Comparison of ENCODE assay signal across 32 cellular contexts in the genomic region with DNA sequence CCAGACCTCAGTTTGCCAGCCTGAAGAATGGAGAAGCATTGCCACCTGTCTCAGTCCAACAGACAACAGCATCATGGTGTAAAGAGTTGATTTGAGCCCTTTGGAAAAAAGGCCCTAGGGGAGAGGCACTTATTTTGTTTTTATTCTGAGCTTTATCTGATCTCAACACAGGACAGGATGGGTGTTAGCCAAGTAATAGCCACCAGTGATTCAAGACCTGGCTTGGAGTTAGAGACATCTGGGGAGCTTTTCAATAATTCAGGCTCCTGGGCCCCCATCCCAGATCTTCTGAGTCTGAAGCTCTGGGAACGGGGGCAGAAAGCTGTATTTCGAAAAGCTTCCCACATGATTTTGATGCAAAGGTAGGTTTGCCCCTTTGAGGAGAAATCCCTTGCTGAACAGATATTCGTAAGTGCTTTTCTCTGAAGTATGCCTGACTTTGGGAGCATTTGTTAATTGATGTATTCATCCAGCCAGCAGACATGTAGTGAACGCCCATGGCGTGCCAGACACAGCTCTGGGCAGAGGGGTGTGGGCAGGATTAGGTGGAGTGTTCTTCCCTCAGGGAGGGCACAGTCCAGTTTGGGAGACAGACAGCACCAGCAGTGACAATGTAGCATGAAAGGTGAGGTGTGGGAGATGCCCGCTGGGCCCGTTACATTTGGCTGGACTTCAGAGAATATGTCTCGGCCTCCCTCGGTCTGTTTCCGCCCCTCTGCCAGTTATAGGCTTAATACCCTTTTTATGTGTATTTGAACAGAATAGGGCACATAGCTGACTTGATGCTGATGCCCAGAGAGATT.
DNase-seq lines count a peak whose midpoint lies in the region; ATAC-seq, FAIRE-seq and TF ChIP-seq lines count a peak whose summit lies in the region.
"Had no signal": no experiment of that assay in that cellular context is flagged by ENCODE, and none has a peak within 500 bp of the region (broad histone marks: within the 10 kb centered on the region; RNA-seq: fewer than 3 reads in every experiment).

No MANE protein-coding gene starts in this region.

- H3K9me3 Mint-ChIP-seq in endothelial cell (ENCODE audit: unreplicated experiment), result no peaks in the 10 kb centered on the region
- H3K9me3 Mint-ChIP-seq in neural progenitor cell, result no peaks in the 10 kb centered on the region
- no peaks in the 10 kb centered on the region for H3K9me3 Mint-ChIP-seq in activated CD4-positive, alpha-beta memory T cell treated with anti-CD3 and anti-CD28 coated beads for 36 hours
- H3K9me3 Mint-ChIP-seq: activated naive CD8-positive, alpha-beta T cell treated with anti-CD3 and anti-CD28 coated beads for 36 hours; CD8-positive, alpha-beta memory T cell; central memory CD8-positive, alpha-beta T cell; dendritic cell treated with granulocyte-macrophage colony-stimulating factor and Interleukin-4, amounts not matched to agents 40 ng/mL and 50 ng/mL, for 4 days; stimulated activated naive CD8-positive, alpha-beta T cell treated with anti-CD3 and anti-CD28 coated beads, Interleukin-15, amount 100 ng/mL, for 72 hours had no signal

- ATAC-seq in GM18505 (IDR thresholded peaks at IDR 0.05; ENCODE audit: unreplicated experiment), result no peak
- ATAC-seq: activated CD4-positive, alpha-beta T cell treated with anti-CD3 and anti-CD28 coated beads for 36 hours; gastroesophageal sphincter; HCT116; HepG2; stimulated activated naive CD8-positive, alpha-beta T cell treated with anti-CD3 and anti-CD28 coated beads, Interleukin-15, amount 100 ng/mL, for 72 hours had no signal

- no peaks in the 10 kb centered on the region for H3K79me2 ChIP-seq in neural progenitor cell (ENCODE audit: low read depth)

- no peak for TF ChIP-seq POLR2A in GM18505 (IDR thresholded peaks at IDR 0.05; ENCODE audit: borderline replicate concordance, extremely low read depth, insufficient read depth, insufficient read length)

- POLR2A ChIA-PET in activated CD4-positive, alpha-beta memory T cell treated with anti-CD3 and anti-CD28 coated beads for 36 hours (lab: Charles Lee), result no interaction called here

- H3K4me1 ChIP-seq in BLaER1 (peaks cover 40% of the 10 kb centered on the region), neural progenitor cell (peaks cover 17% of the 10 kb centered on the region)

- peaks cover 8% of the 10 kb centered on the region for H3K27me3 Mint-ChIP-seq in endothelial cell (ENCODE audit: unreplicated experiment)
- peaks cover 5% of the 10 kb centered on the region for H3K27me3 Mint-ChIP-seq in neural progenitor cell (ENCODE audit: insufficient read depth, low read depth)
- H3K27me3 Mint-ChIP-seq in activated CD4-positive, alpha-beta memory T cell treated with anti-CD3 and anti-CD28 coated beads for 36 hours, result peaks cover 13% of the 10 kb centered on the region

- DNase-seq in HTR-8/SVneo (ENCODE audit: insufficient read length, low spot score), result no peak
- DNase-seq in endothelial cell (ENCODE audit: low spot score), result no peak
- no peak for DNase-seq in neural progenitor cell (ENCODE audit: low spot score)
- no peak for DNase-seq in medulla oblongata (ENCODE audit: extremely low spot score)
- DNase-seq in stimulated activated CD8-positive, alpha-beta memory T cell treated with anti-CD3 and anti-CD28 coated beads, Interleukin-4, amount 100 ng/mL, for 48 hours, result no peak
- no peak for DNase-seq in activated CD4-positive, alpha-beta memory T cell treated with anti-CD3 and anti-CD28 coated beads for 36 hours
- DNase-seq: activated CD4-positive, alpha-beta T cell treated with anti-CD3 and anti-CD28 coated beads for 36 hours; activated effector memory CD4-positive, alpha-beta T cell treated with anti-CD3 and anti-CD28 coated beads, Interleukin-2, amount 50 U/mL, for 16 hours; activated naive CD8-positive, alpha-beta T cell treated with anti-CD3 and anti-CD28 coated beads for 36 hours; esophagus squamous epithelium; hippocampal formation; Kasumi-1; mammary epithelial cell; NCI-H1417 treated with DMSO at 0.1 percent for 48 hours; NCI-H2081 treated with DMSO at 0.1 percent for 48 hours; NCI-H2227 treated with DMSO at 0.1 percent for 48 hours; NCI-H526; PC-9; SHP77; stimulated activated naive CD8-positive, alpha-beta T cell treated with anti-CD3 and anti-CD28 coated beads, Interleukin-15, amount 100 ng/mL, for 72 hours; T-helper 9 cell had no signal

- H3K36me3 ChIP-seq in BLaER1 (no peaks in the 10 kb centered on the region), neural progenitor cell (no peaks in the 10 kb centered on the region)
- H3K36me3 ChIP-seq: gastroesophageal sphincter, prostate gland had no signal

- peak overlapping the region; percentile 65 for H3K27ac Mint-ChIP-seq in endothelial cell (ENCODE audit: unreplicated experiment)
- peak overlapping the region; percentile 22 for H3K27ac Mint-ChIP-seq in neural progenitor cell
- no peak overlapping the region for H3K27ac Mint-ChIP-seq in activated CD4-positive, alpha-beta memory T cell treated with anti-CD3 and anti-CD28 coated beads for 36 hours
- H3K27ac Mint-ChIP-seq: activated CD4-positive, alpha-beta T cell treated with anti-CD3 and anti-CD28 coated beads for 36 hours; activated naive CD8-positive, alpha-beta T cell treated with anti-CD3 and anti-CD28 coated beads for 36 hours; B cell; CD8-positive, alpha-beta memory T cell; dendritic cell treated with granulocyte-macrophage colony-stimulating factor and Interleukin-4, amounts not matched to agents 40 ng/mL and 50 ng/mL, for 4 days had no signal

- H3K27ac ChIP-seq in BLaER1 (no peak overlapping the region), neural progenitor cell (no peak overlapping the region)
- H3K27ac ChIP-seq: esophagus squamous epithelium, PC-9, prostate gland had no signal

- H3K9me3 ChIP-seq in BLaER1 (no peaks in the 10 kb centered on the region), neural progenitor cell (ENCODE audit: low read depth) (no peaks in the 10 kb centered on the region)
- H3K9me3 ChIP-seq: esophagus squamous epithelium, gastroesophageal sphincter, prostate gland had no signal

- H3K9ac ChIP-seq in BLaER1 (0 out of 2 replicates have a peak overlapping the region, but pooled peaks have one; percentile 2), neural progenitor cell (no peak overlapping the region)

- peaks cover 52% of the 10 kb centered on the region for H4K20me1 ChIP-seq in BLaER1
- H4K20me1 ChIP-seq in neural progenitor cell (ENCODE audit: low read depth), result peaks cover 14% of the 10 kb centered on the region

- no peak overlapping the region for H2AFZ ChIP-seq in neural progenitor cell (replicated peaks)
- H2AFZ ChIP-seq: PC-9 had no signal

- H3K36me3 Mint-ChIP-seq in endothelial cell (ENCODE audit: low read depth, unreplicated experiment), result peaks cover 30% of the 10 kb centered on the region
- H3K36me3 Mint-ChIP-seq in neural progenitor cell, result no peaks in the 10 kb centered on the region
- no peaks in the 10 kb centered on the region for H3K36me3 Mint-ChIP-seq in activated CD4-positive, alpha-beta memory T cell treated with anti-CD3 and anti-CD28 coated beads for 36 hours
- H3K36me3 Mint-ChIP-seq: activated naive CD8-positive, alpha-beta T cell treated with anti-CD3 and anti-CD28 coated beads for 36 hours; CD8-positive, alpha-beta memory T cell had no signal

- H3K4me1 Mint-ChIP-seq in endothelial cell (ENCODE audit: unreplicated experiment) (peaks cover 73% of the 10 kb centered on the region), neural progenitor cell (peaks cover 48% of the 10 kb centered on the region)
- no peaks in the 10 kb centered on the region for H3K4me1 Mint-ChIP-seq in activated CD4-positive, alpha-beta memory T cell treated with anti-CD3 and anti-CD28 coated beads for 36 hours (ENCODE audit: low read depth)
- H3K4me1 Mint-ChIP-seq: B cell; central memory CD8-positive, alpha-beta T cell had no signal

- TF ChIP-seq CTCF in endothelial cell (IDR thresholded peaks at IDR 0.05; ENCODE audit: unreplicated experiment) (no peak), neural progenitor cell (IDR thresholded peaks at IDR 0.05) (no peak)

- H3K4me3 ChIP-seq in BLaER1, result no peak overlapping the region
- H3K4me3 ChIP-seq in neural progenitor cell, result no peak overlapping the region
- H3K4me3 ChIP-seq: esophagus squamous epithelium, gastroesophageal sphincter, PC-9, prostate gland had no signal

- no peak overlapping the region for H3K4me3 Mint-ChIP-seq in endothelial cell (ENCODE audit: unreplicated experiment)
- no peak overlapping the region for H3K4me3 Mint-ChIP-seq in neural progenitor cell
- H3K4me3 Mint-ChIP-seq in activated CD4-positive, alpha-beta memory T cell treated with anti-CD3 and anti-CD28 coated beads for 36 hours, result no peak overlapping the region
- H3K4me3 Mint-ChIP-seq: activated CD4-positive, alpha-beta T cell treated with anti-CD3 and anti-CD28 coated beads for 36 hours; activated naive CD8-positive, alpha-beta T cell treated with anti-CD3 and anti-CD28 coated beads for 36 hours; B cell; CD8-positive, alpha-beta memory T cell; central memory CD8-positive, alpha-beta T cell; dendritic cell treated with granulocyte-macrophage colony-stimulating factor and Interleukin-4, amounts not matched to agents 40 ng/mL and 50 ng/mL, for 4 days; stimulated activated naive CD8-positive, alpha-beta T cell treated with anti-CD3 and anti-CD28 coated beads, Interleukin-15, amount 100 ng/mL, for 72 hours had no signal

- H3K4me2 ChIP-seq in BLaER1, result no peak overlapping the region
- H3K4me2 ChIP-seq in neural progenitor cell, result no peak overlapping the region
- H3K4me2 ChIP-seq: PC-9 had no signal

- no peaks in the 10 kb centered on the region for H3K27me3 ChIP-seq in BLaER1
- no peaks in the 10 kb centered on the region for H3K27me3 ChIP-seq in neural progenitor cell
- H3K27me3 ChIP-seq: esophagus squamous epithelium, gastroesophageal sphincter had no signal

- no peaks in the 10 kb centered on the region for H3F3A ChIP-seq in neural progenitor cell (ENCODE audit: low read depth)

- CTCF ChIA-PET in activated CD4-positive, alpha-beta memory T cell treated with anti-CD3 and anti-CD28 coated beads for 36 hours (lab: Charles Lee), result interaction anchor here (0.8 to 1.2 kb wide), 3 partner anchors 15 to 118 kb away, joined by 3 read pairs; no protein-coding TSS in a partner anchor

- intact Hi-C loops in activated CD4-positive, alpha-beta memory T cell treated with anti-CD3 and anti-CD28 coated beads for 36 hours (cut with micrococcal nuclease), result no loop called here

- peak; percentile 38 for FAIRE-seq in HTR-8/SVneo (lab: Jason Lieb, UNC)
- FAIRE-seq: GM12892, HepG2 had no signal
